ENCODE assay signal across 22 cellular contexts in the genomic region with DNA sequence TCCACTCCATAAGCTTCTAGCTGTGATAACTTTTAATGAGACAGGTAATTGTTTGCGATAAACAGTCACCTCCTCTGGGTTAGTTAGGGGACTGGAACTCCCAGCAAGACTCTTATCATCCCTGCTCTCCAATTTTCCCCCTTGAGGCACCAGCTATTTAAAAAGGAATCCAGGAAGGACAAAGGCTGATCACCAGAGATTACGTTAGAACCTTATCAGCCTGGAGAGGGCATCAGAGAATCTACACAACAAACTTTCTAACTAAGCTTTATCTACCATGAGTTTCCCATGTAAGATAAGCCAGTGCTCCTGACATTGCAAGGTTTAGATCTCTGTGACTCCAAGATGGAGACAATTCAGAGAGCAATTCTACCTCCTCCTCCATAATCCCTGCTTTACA. TPM values are rescaled to one million over a fixed set of nuclear protein-coding genes. Genes with fewer than 3 reads are reported as not detected.
DNase-seq lines count a peak whose midpoint lies in the region; ATAC-seq and TF ChIP-seq lines count a peak whose summit lies in the region.
"Had no signal": no experiment of that assay in that cellular context is flagged by ENCODE, and none has a peak within 500 bp of the region (broad histone marks: within the 10 kb centered on the region; RNA-seq: fewer than 3 reads in every experiment).

No MANE protein-coding gene starts in this region.

- no TSS peak for BruUV-seq in HCT116 (replicated peaks; lab: Mats Ljungman, UMichigan)

- CTCF ChIA-PET in HCT116 (lab: Charles Lee): interaction anchor here (1.1 to 1.8 kb wide), 9 partner anchors 8 to 386 kb away, joined by 3 to 8 read pairs (median 3); no protein-coding TSS in a partner anchor
- CTCF ChIA-PET in CD8-positive, alpha-beta memory T cell (lab: Charles Lee): no interaction called here

- no peak for TF ChIP-seq POLR2A in HCT116 (IDR thresholded peaks at IDR 0.05; ENCODE audit: borderline replicate concordance, extremely low read depth, insufficient read depth, insufficient read length)

- H3K4me1 ChIP-seq in HCT116 (ENCODE audit: control insufficient read depth in 1 of 2, insufficient read depth in 2 of 2, low read length in 2 of 2) (peaks cover 0 to 6% of the 10 kb centered on the region in 2 experiments; a peak in 1 of 4 replicates), foreskin keratinocyte (peaks cover 30% of the 10 kb centered on the region)
- no peaks in the 10 kb centered on the region for H3K4me1 ChIP-seq in CD8-positive, alpha-beta memory T cell (ENCODE audit: insufficient read depth, low read length)
- H3K4me1 ChIP-seq: breast epithelium, esophagus muscularis mucosa had no signal

- H3K27ac ChIP-seq in HCT116 (ENCODE audit: low read depth, low read length): no peak overlapping the region
- H3K27ac ChIP-seq in foreskin keratinocyte: peak overlapping the region; percentile 6
- H3K27ac ChIP-seq in CD8-positive, alpha-beta memory T cell (ENCODE audit: low read depth, low read length): no peak overlapping the region
- H3K27ac ChIP-seq: breast epithelium, esophagus muscularis mucosa, PC-9 had no signal

- DNase-seq in HCT116 (ENCODE audit: low read depth, low spot score) (no peak), RKO (ENCODE audit: low spot score) (peak; percentile 1), foreskin keratinocyte (no peak), osteocyte (ENCODE audit: extremely low spot score, unreplicated experiment) (no peak), kidney tubule cell (ENCODE audit: low spot score) (no peak)
- DNase-seq in stimulated activated naive CD4-positive, alpha-beta T cell (lab: John Stamatoyannopoulos, UW): no peak
- DNase-seq in CD8-positive, alpha-beta memory T cell: no peak
- DNase-seq: activated CD4-positive, CD25-positive, alpha-beta regulatory T cell treated with anti-CD3 and anti-CD28 coated beads, Interleukin-2, amount 50 U/mL, for 72 hours; NCI-H1436 treated with DMSO at 0.1 percent for 48 hours; NCI-H774; PC-9; small intestine; stimulated activated CD4-positive, alpha-beta T cell treated with anti-CD3 and anti-CD28 coated beads, Interleukin-4, amount 100 ng/mL, for 24 hours; T-helper 9 cell had no signal

- intact Hi-C loops in HCT116 (cut with micrococcal nuclease): no loop called here

- H2AFZ ChIP-seq in HCT116 (ENCODE audit: low read depth, low read length, poor library complexity, severe bottlenecking): no peak overlapping the region
- H2AFZ ChIP-seq: PC-9 had no signal

- H3K4me1 Mint-ChIP-seq in osteocyte (ENCODE audit: unreplicated experiment): peaks cover 13% of the 10 kb centered on the region
- H3K4me1 Mint-ChIP-seq in CD8-positive, alpha-beta memory T cell: no peaks in the 10 kb centered on the region
- H3K4me1 Mint-ChIP-seq: activated T-helper 17 cell treated with anti-CD3 and anti-CD28 coated beads, Interleukin-2, amount 50 U/mL, for 72 hours; B cell had no signal

- H3K9ac ChIP-seq in HCT116 (ENCODE audit: low read length): no peak overlapping the region

- no peaks in the 10 kb centered on the region for H3K79me2 ChIP-seq in HCT116 (ENCODE audit: insufficient read depth, low read length)

- H3K27ac Mint-ChIP-seq in osteocyte (ENCODE audit: unreplicated experiment): peak overlapping the region; percentile 40
- H3K27ac Mint-ChIP-seq in CD8-positive, alpha-beta memory T cell: peak overlapping the region in 1 of 8 donors; percentile 18
- H3K27ac Mint-ChIP-seq: activated T-helper 17 cell treated with anti-CD3 and anti-CD28 coated beads, Interleukin-2, amount 50 U/mL, for 72 hours; B cell; natural killer cell treated with Interleukin-12 subunit alpha and Interleukin-12 subunit beta and Interleukin-15 and Interleukin-18, amount 100 ng/mL, for 72 hours; progenitor cell of endocrine pancreas had no signal

- H3K4me2 ChIP-seq in HCT116 (ENCODE audit: low read length): no peak overlapping the region
- H3K4me2 ChIP-seq: PC-9 had no signal

- ATAC-seq in HCT116: no peak
- ATAC-seq in foreskin keratinocyte: no peak
- no peak for ATAC-seq in GM19452 (IDR thresholded peaks at IDR 0.05; ENCODE audit: unreplicated experiment)
- ATAC-seq: activated T-helper 17 cell treated with anti-CD3 and anti-CD28 coated beads, Interleukin-2, amount 50 U/mL, for 72 hours; natural killer cell treated with Interleukin-12 subunit alpha and Interleukin-12 subunit beta and Interleukin-15 and Interleukin-18, amount 100 ng/mL, for 72 hours had no signal

- no peak overlapping the region for H3K4me3 Mint-ChIP-seq in osteocyte (ENCODE audit: unreplicated experiment)
- no peak overlapping the region for H3K4me3 Mint-ChIP-seq in CD8-positive, alpha-beta memory T cell
- H3K4me3 Mint-ChIP-seq: activated T-helper 17 cell treated with anti-CD3 and anti-CD28 coated beads, Interleukin-2, amount 50 U/mL, for 72 hours; B cell; natural killer cell treated with Interleukin-12 subunit alpha and Interleukin-12 subunit beta and Interleukin-15 and Interleukin-18, amount 100 ng/mL, for 72 hours had no signal

- H3K9me2 ChIP-seq in HCT116 (ENCODE audit: insufficient read depth): no peaks in the 10 kb centered on the region

- POLR2A ChIA-PET in HCT116 (lab: Charles Lee): no interaction called here
- POLR2A ChIA-PET in CD8-positive, alpha-beta memory T cell (lab: Charles Lee): no interaction called here

- H3K36me3 Mint-ChIP-seq in osteocyte (ENCODE audit: unreplicated experiment): no peaks in the 10 kb centered on the region
- no peaks in the 10 kb centered on the region for H3K36me3 Mint-ChIP-seq in CD8-positive, alpha-beta memory T cell
- H3K36me3 Mint-ChIP-seq: natural killer cell treated with Interleukin-12 subunit alpha and Interleukin-12 subunit beta and Interleukin-15 and Interleukin-18, amount 100 ng/mL, for 72 hours had no signal

- RAD21 ChIA-PET in HCT116 (lab: Charles Lee; ENCODE audit: low non-redundant PET in 1 of 2, low total read pairs in 2 of 2, uncharacterized antibody in 2 of 2, unreplicated experiment in 2 of 2): no interaction called here

- H3K9me3 Mint-ChIP-seq in osteocyte (ENCODE audit: unreplicated experiment): no peaks in the 10 kb centered on the region
- H3K9me3 Mint-ChIP-seq in CD8-positive, alpha-beta memory T cell: no peaks in the 10 kb centered on the region
- H3K9me3 Mint-ChIP-seq: activated T-helper 17 cell treated with anti-CD3 and anti-CD28 coated beads, Interleukin-2, amount 50 U/mL, for 72 hours; natural killer cell treated with Interleukin-12 subunit alpha and Interleukin-12 subunit beta and Interleukin-15 and Interleukin-18, amount 100 ng/mL, for 72 hours had no signal

- H3K9me3 ChIP-seq in HCT116 (ENCODE audit: control insufficient read depth in 1 of 2, insufficient read depth in 1 of 2, low read depth in 1 of 2, low read length in 2 of 2): no peaks in the 10 kb centered on the region
- no peaks in the 10 kb centered on the region for H3K9me3 ChIP-seq in CD8-positive, alpha-beta memory T cell (ENCODE audit: low read length)
- H3K9me3 ChIP-seq: breast epithelium, esophagus muscularis mucosa had no signal

- TF ChIP-seq CTCF in HCT116 (IDR thresholded peaks at IDR 0.05 in 2 of 3, conservative IDR thresholded peaks at IDR 0.05 in 1 of 3; ENCODE audit: borderline replicate concordance in 1 of 3, insufficient read depth in 1 of 3, low read depth in 2 of 3, low read length in 2 of 3) (no peak), foreskin keratinocyte (conservative IDR thresholded peaks at IDR 0.05) (peak; percentile 49), osteocyte (IDR thresholded peaks at IDR 0.05) (no peak)

- no peaks in the 10 kb centered on the region for H3K36me3 ChIP-seq in HCT116 (ENCODE audit: control insufficient read depth in 1 of 2, insufficient read depth in 2 of 2, low read length in 2 of 2)
- no peaks in the 10 kb centered on the region for H3K36me3 ChIP-seq in CD8-positive, alpha-beta memory T cell (ENCODE audit: insufficient read depth, low read length)
- H3K36me3 ChIP-seq: breast epithelium, esophagus muscularis mucosa had no signal

- no peaks in the 10 kb centered on the region for H3K27me3 Mint-ChIP-seq in osteocyte (ENCODE audit: unreplicated experiment)
- peaks cover 10 to 26% of the 10 kb centered on the region in 2 donors for H3K27me3 Mint-ChIP-seq in CD8-positive, alpha-beta memory T cell
- H3K27me3 Mint-ChIP-seq: B cell, progenitor cell of endocrine pancreas had no signal

- TF ChIP-seq RAD21 in HCT116 (IDR thresholded peaks at IDR 0.05; ENCODE audit: low read depth): peak; percentile 12; the same call in 1 of the 2 replicates

- H3K27me3 ChIP-seq in HCT116 (ENCODE audit: insufficient read depth, low read length) (no peaks in the 10 kb centered on the region), foreskin keratinocyte (no peaks in the 10 kb centered on the region)
- peaks cover 4% of the 10 kb centered on the region for H3K27me3 ChIP-seq in CD8-positive, alpha-beta memory T cell (ENCODE audit: insufficient read depth, low read length, poor library complexity, severe bottlenecking)
- H3K27me3 ChIP-seq: breast epithelium, esophagus muscularis mucosa had no signal

- no peaks in the 10 kb centered on the region for H4K20me1 ChIP-seq in HCT116 (ENCODE audit: insufficient read depth)

- no peak overlapping the region for H3K4me3 ChIP-seq in HCT116 (replicated peaks in 1 of 2; ENCODE audit: low read depth in 1 of 2, low read length in 2 of 2)
- no peak overlapping the region for H3K4me3 ChIP-seq in CD8-positive, alpha-beta memory T cell (ENCODE audit: low read length)
- H3K4me3 ChIP-seq: breast epithelium, esophagus muscularis mucosa, PC-9, SK-N-MC had no signal

TF ChIP-seq in HCT116, 20 proteins besides CTCF, POLR2A, EP300 and RAD21 (continues in another document):
- no peak for TF ChIP-seq EGR1 (IDR thresholded peaks at IDR 0.05; ENCODE audit: low read depth)
- TF ChIP-seq CEBPB (IDR thresholded peaks at IDR 0.05; ENCODE audit: low read depth): no peak
- TF ChIP-seq CBX3 (IDR thresholded peaks at IDR 0.05; ENCODE audit: low read depth): no peak
- TF ChIP-seq FOSL1 (IDR thresholded peaks at IDR 0.05; ENCODE audit: low read depth): no peak
- TF ChIP-seq, protein P1, sequence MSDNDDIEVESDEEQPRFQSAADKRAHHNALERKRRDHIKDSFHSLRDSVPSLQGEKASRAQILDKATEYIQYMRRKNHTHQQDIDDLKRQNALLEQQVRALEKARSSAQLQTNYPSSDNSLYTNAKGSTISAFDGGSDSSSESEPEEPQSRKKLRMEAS (IDR thresholded peaks at IDR 0.05): no peak
- no peak for TF ChIP-seq YY1 (IDR thresholded peaks at IDR 0.05; ENCODE audit: extremely low read depth, insufficient replicate concordance, low read depth, low read length)

RNA-seq across cellular contexts. Expression of a gene that starts 31.3 kb away (rescaled TPM):
- total RNA-seq in HCT116 (2021; ENCODE audit: unreplicated experiment) (1.7 TPM), foreskin keratinocyte (46.2 and 49.1 TPM in 2 replicates), osteocyte (21.1 and 22.0 TPM in 2 replicates)
- 0.51 and 0.87 TPM in 2 replicates for polyA plus RNA-seq in HCT116 (2012)
- 18.3 and 23.0 TPM in 2 replicates for polyA plus RNA-seq in foreskin keratinocyte
- under 1 TPM in 1 of 2 experiments, not detected in 1; 0.20 TPM for total RNA-seq in CD8-positive, alpha-beta memory T cell
- polyA plus RNA-seq in CD8-positive, alpha-beta memory T cell: not detected

RNA-seq across cellular contexts. Expression of a gene that starts 45.1 kb away (rescaled TPM):
- total RNA-seq in HCT116 (2021; ENCODE audit: unreplicated experiment) (42.8 TPM), foreskin keratinocyte (88.4 and 101 TPM in 2 replicates), osteocyte (37.8 and 42.2 TPM in 2 replicates)
- 20.6 and 25.4 TPM in 2 replicates for polyA plus RNA-seq in HCT116 (2012)
- 52.0 and 64.4 TPM in 2 replicates for polyA plus RNA-seq in foreskin keratinocyte
- total RNA-seq in CD8-positive, alpha-beta memory T cell: 10 to 100 TPM; 23.9 to 24.3 TPM
- polyA plus RNA-seq in CD8-positive, alpha-beta memory T cell: 17.0 TPM
